Comparison of ENCODE assay signal across 14 cellular contexts in the genomic region with DNA sequence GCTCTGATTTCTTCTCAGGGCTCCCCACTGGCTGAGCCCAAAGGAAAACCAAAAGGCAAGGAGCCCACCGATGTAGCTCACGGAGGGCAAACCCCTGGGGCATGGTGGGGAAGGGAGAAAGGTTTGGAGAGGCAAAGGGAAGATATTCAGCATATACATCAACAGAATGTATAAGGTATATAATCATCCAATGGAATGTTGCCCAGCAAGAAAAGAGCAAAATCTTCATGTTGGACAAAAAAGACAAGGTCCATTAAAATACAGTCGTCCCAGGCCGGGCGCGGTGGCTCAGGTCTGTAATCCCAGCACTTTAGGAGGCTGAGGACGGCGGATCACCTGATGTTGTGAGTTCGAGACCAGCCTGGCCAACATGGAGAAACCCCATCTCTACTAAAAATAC. TPM values are rescaled to one million over a fixed set of nuclear protein-coding genes. Genes with fewer than 3 reads are reported as not detected.
DNase-seq lines count a peak whose midpoint lies in the region; ATAC-seq and TF ChIP-seq lines count a peak whose summit lies in the region.
"Had no signal": no experiment of that assay in that cellular context is flagged by ENCODE, and none has a peak within 500 bp of the region (broad histone marks: within the 10 kb centered on the region; RNA-seq: fewer than 3 reads in every experiment).

No MANE protein-coding gene starts in this region.

- peaks cover 0 to 6% (median 2%) of the 10 kb centered on the region in 7 donors for H3K9me3 Mint-ChIP-seq in naive B cell

- H3K27ac Mint-ChIP-seq in naive B cell, result peak overlapping the region in 3 of 6 donors; percentile 42 to 69 (median 65)

- no peak overlapping the region for H3K9ac ChIP-seq in HUES48 (ENCODE audit: low read depth, low read length)

- H3K4me1 ChIP-seq in HUES48 (ENCODE audit: control insufficient read depth, insufficient read depth, low read length) (peaks cover 7% of the 10 kb centered on the region; the same call in 1 of the 2 replicates), breast epithelium (no peaks in the 10 kb centered on the region)

- H3K27me3 ChIP-seq in HUES48 (ENCODE audit: control insufficient read depth, insufficient read depth, low read length) (no peaks in the 10 kb centered on the region), breast epithelium (no peaks in the 10 kb centered on the region)

- TF ChIP-seq POLR2A in breast epithelium (IDR thresholded peaks at IDR 0.05), result no peak

- H3K36me3 ChIP-seq in HUES48 (ENCODE audit: control insufficient read depth, insufficient read depth, low read length) (no peaks in the 10 kb centered on the region), breast epithelium (no peaks in the 10 kb centered on the region)
- H3K36me3 ChIP-seq: WERI-Rb-1 had no signal

- TF ChIP-seq CTCF in AG04449 (IDR thresholded peaks at IDR 0.05; ENCODE audit: insufficient read depth, low read length, missing control alignments), result no peak
- no peak for TF ChIP-seq CTCF in breast epithelium (IDR thresholded peaks at IDR 0.05)

- ATAC-seq in naive B cell (ENCODE audit: low read depth in 2 of 2) (no peak), HG03457 (IDR thresholded peaks at IDR 0.05; ENCODE audit: unreplicated experiment) (no peak)

- H3K36me3 Mint-ChIP-seq in naive B cell, result no peaks in the 10 kb centered on the region

- H3K9me3 ChIP-seq in HUES48 (ENCODE audit: control insufficient read depth, insufficient read depth, low read length) (no peaks in the 10 kb centered on the region), breast epithelium (no peaks in the 10 kb centered on the region)

- no peak for DNase-seq in AG04449 (ENCODE audit: low read depth, low spot score)
- DNase-seq in breast epithelium (ENCODE audit: low spot score in 2 of 2), result no peak
- DNase-seq in naive B cell, result no peak
- DNase-seq in NCI-H1694 treated with DMSO at 0.1 percent for 48 hours (lab: John Stamatoyannopoulos, UW), result no peak
- DNase-seq in NCI-H2081 (lab: John Stamatoyannopoulos, UW), result no peak
- no peak for DNase-seq in inferior parietal cortex (ENCODE audit: extremely low spot score)
- DNase-seq: cerebellar nuclear complex; NCI-H82; retina; stimulated activated naive CD4-positive, alpha-beta T cell treated with Interleukin-2 at 50 U/mL for 16 hours; WERI-Rb-1 had no signal

- peaks cover 16 to 29% (median 28%) of the 10 kb centered on the region in 3 donors for H3K4me1 Mint-ChIP-seq in naive B cell

- intact Hi-C loops in breast epithelium (cut with DNase I; ENCODE audit: low total_unique reads), result loop anchor here (2.0 kb wide), 1 partner anchor 55 kb away; no protein-coding TSS in a partner anchor

- peak overlapping the region in 6 of 8 donors; percentile 86 to 94 (median 90) for H3K4me3 Mint-ChIP-seq in naive B cell

- POLR2A ChIA-PET in AG04449 (lab: Yijun Ruan, JAX), result interaction anchor here (0.6 kb wide), 1 partner anchor 123 kb away, joined by 3 read pairs; no protein-coding TSS in a partner anchor

- peak overlapping the region; percentile 25 for H3K27ac ChIP-seq in HUES48 (ENCODE audit: low read depth, low read length)
- peak overlapping the region; percentile 36 to 68 for H3K27ac ChIP-seq in breast epithelium
- H3K27ac ChIP-seq: KMS-11, WERI-Rb-1 had no signal

- H3K27me3 Mint-ChIP-seq in naive B cell, result peaks cover 0 to 15% (median 0%) of the 10 kb centered on the region in 3 donors

- H3K4me3 ChIP-seq in AG04449 (ENCODE audit: low read depth, low read length) (peak overlapping the region; percentile 0; the same call in 1 of the 2 replicates), HUES48 (ENCODE audit: low read depth, low read length) (no peak overlapping the region), breast epithelium (peak overlapping the region in 1 of 3 donors; percentile 54)

- CTCF ChIA-PET in AG04449 (lab: Yijun Ruan, JAX), result interaction anchor here (0.9 kb wide), 1 partner anchor 574 kb away, joined by 3 read pairs; no protein-coding TSS in a partner anchor

RNA-seq across cellular contexts. Expression of a gene that starts 1.6 kb away (rescaled TPM):
- total RNA-seq in breast epithelium, result 10 to 100 TPM in 2 of 3 donors, 1 to 10 TPM in 1; 9.2 to 23.0 (median 16.4) TPM
- 1 to 10 TPM; 1.9 to 9.1 (median 8.2) TPM for polyA plus RNA-seq in naive B cell (ENCODE audit: low read depth in 6 of 6)
